8 cellular contexts compared by ENCODE assay signal in genomic region chr4:140153744-140154571, GRCh38. TPM values are rescaled to one million over a fixed set of nuclear protein-coding genes. Genes with fewer than 3 reads are reported as not detected.
DNase-seq lines count a peak whose midpoint lies in the region; ATAC-seq and TF ChIP-seq lines count a peak whose summit lies in the region.

Gene MAML3 (minus strand): TSS chr4:140154184. CDS start chr4:140153327, 857 bp downstream.

- peak within 1 kb of the TSS in 1 of 2 donors; percentile 74 for H3K27ac Mint-ChIP-seq in activated naive CD4-positive, alpha-beta T cell treated with anti-CD3 and anti-CD28 coated beads, Interleukin-2, amount 50 U/mL, for 72 hours

- H3K36me3 Mint-ChIP-seq in activated naive CD4-positive, alpha-beta T cell treated with anti-CD3 and anti-CD28 coated beads, Interleukin-2, amount 50 U/mL, for 72 hours, result no peaks in the 10 kb centered on the region

- ATAC-seq in activated naive CD4-positive, alpha-beta T cell treated with anti-CD3 and anti-CD28 coated beads, Interleukin-2, amount 50 U/mL, for 72 hours, result peak; percentile 30 to 51

- peak; percentile 97 for DNase-seq in DMS 273 (lab: John Stamatoyannopoulos, UW; ENCODE audit: unreplicated experiment)
- peak; percentile 61 for DNase-seq in HFF-Myc (ENCODE audit: extremely low read depth, low read depth)
- DNase-seq in NCI-H128 (lab: John Stamatoyannopoulos, UW; ENCODE audit: unreplicated experiment), result peak; percentile 80
- peak; percentile 91 for DNase-seq in SKM-1 (lab: John Stamatoyannopoulos, UW; ENCODE audit: unreplicated experiment)
- DNase-seq in activated naive CD4-positive, alpha-beta T cell treated with anti-CD3 and anti-CD28 coated beads, Interleukin-2, amount 50 U/mL, for 72 hours (ENCODE audit: low spot score in 2 of 2), result peak; percentile 73 to 81
- no peak for DNase-seq in glomerular endothelial cell (ENCODE audit: extremely low read depth, low read depth, low spot score)
- peak in 55 of 56 donors; percentile 26 to 92 (median 85) for DNase-seq in nucleus accumbens (lab: John Stamatoyannopoulos, UW)

- no peaks in the 10 kb centered on the region for H3K27me3 ChIP-seq in subcutaneous abdominal adipose tissue (ENCODE audit: control insufficient read depth in 5 of 5, insufficient read depth in 4 of 5, low read length in 5 of 5)

- peaks cover 0 to 36% (median 29%) of the 10 kb centered on the region in 5 donors for H3K4me1 ChIP-seq in subcutaneous abdominal adipose tissue (ENCODE audit: control insufficient read depth in 5 of 5, insufficient read depth in 5 of 5, low read length in 5 of 5)

- peak within 1 kb of the TSS; percentile 93 for H3K27ac ChIP-seq in subcutaneous abdominal adipose tissue (ENCODE audit: low read depth, low read length)

- peak within 1 kb of the TSS; percentile 88 for H3K4me3 ChIP-seq in HFF-Myc (replicated peaks; ENCODE audit: low read depth, low read length)
- H3K4me3 ChIP-seq in subcutaneous abdominal adipose tissue (ENCODE audit: low read depth in 1 of 5, low read length in 5 of 5), result peak within 1 kb of the TSS; percentile 79 to 97 (median 92)

- no peaks in the 10 kb centered on the region for H3K36me3 ChIP-seq in subcutaneous abdominal adipose tissue (ENCODE audit: control insufficient read depth in 5 of 5, insufficient read depth in 5 of 5, low read length in 5 of 5)

- H3K9ac ChIP-seq in subcutaneous abdominal adipose tissue (ENCODE audit: low read length in 5 of 5), result peak within 1 kb of the TSS; percentile 53 to 84 (median 78)

- H3K9me3 Mint-ChIP-seq in activated naive CD4-positive, alpha-beta T cell treated with anti-CD3 and anti-CD28 coated beads, Interleukin-2, amount 50 U/mL, for 72 hours, result no peaks in the 10 kb centered on the region

- no peaks in the 10 kb centered on the region for H3K9me3 ChIP-seq in subcutaneous abdominal adipose tissue (ENCODE audit: control insufficient read depth in 5 of 5, low read length in 5 of 5)

- TF ChIP-seq CTCF in HFF-Myc (IDR thresholded peaks at IDR 0.05; ENCODE audit: low read depth, low read length, missing control alignments), result no peak

RNA-seq across cellular contexts. Expression of gene MAML3, which starts in this region (rescaled TPM):
- total RNA-seq in activated naive CD4-positive, alpha-beta T cell treated with anti-CD3 and anti-CD28 coated beads, Interleukin-2, amount 50 U/mL, for 72 hours, result 1 to 10 TPM in 1 of 2 donors, under 1 TPM in 1; 0.70 to 1.0 TPM
- total RNA-seq in glomerular endothelial cell, result 14.2 and 18.7 TPM in 2 replicates
